ENCODE assay signal across 17 cellular contexts in the genomic region with DNA sequence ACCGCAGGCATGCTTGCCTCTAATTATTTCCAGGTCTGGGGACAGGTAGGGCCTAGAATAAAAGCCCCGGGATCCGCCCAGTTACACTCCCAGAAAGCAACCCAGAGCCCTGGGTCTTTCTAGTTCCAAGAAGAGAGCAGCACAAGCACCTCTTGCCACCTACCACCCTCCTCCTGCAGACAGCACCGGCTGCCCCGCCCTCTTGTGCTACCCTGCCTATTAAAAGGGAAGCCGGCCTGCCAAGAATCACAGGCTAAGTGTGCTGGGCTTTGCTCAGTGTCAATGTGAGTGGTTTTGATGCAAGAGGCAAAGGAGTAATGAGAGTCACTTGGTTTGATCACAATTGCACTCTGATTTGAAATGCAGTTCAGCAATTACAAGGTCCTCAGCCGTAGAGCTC.
A peak's percentile ranks its signal among the peaks of the same experiment; 100 is the strongest.
DNase-seq lines count a peak whose midpoint lies in the region; ATAC-seq and TF ChIP-seq lines count a peak whose summit lies in the region.
"Had no signal": no experiment of that assay in that cellular context is flagged by ENCODE, and none has a peak within 500 bp of the region (broad histone marks: within the 10 kb centered on the region; RNA-seq: fewer than 3 reads in every experiment).

No MANE protein-coding gene starts in this region.

- WGBS in upper lobe of left lung, 2 donors: 47 to 58% methylated on average over 5 to 7 of the region's 7 CpGs
- 61 to 68% methylated on average over 7 of the region's 7 CpGs for WGBS in lower leg skin, 2 donors

- H3K27me3 ChIP-seq in upper lobe of left lung (no peaks in the 10 kb centered on the region), tibial artery (no peaks in the 10 kb centered on the region)
- H3K27me3 ChIP-seq: ascending aorta, SJSA1 had no signal

- H3K36me3 ChIP-seq in upper lobe of left lung (no peaks in the 10 kb centered on the region), tibial artery (no peaks in the 10 kb centered on the region)
- H3K36me3 ChIP-seq: ascending aorta, SJSA1 had no signal

- H3K4me3 ChIP-seq in upper lobe of left lung: no peak overlapping the region
- H3K4me3 ChIP-seq in lower leg skin (ENCODE audit: low read depth, poor library complexity, severe bottlenecking): no peak overlapping the region
- H3K4me3 ChIP-seq in tibial artery: no peak overlapping the region
- H3K4me3 ChIP-seq: ascending aorta, SJSA1 had no signal

- TF ChIP-seq EP300 in upper lobe of left lung (IDR thresholded peaks at IDR 0.05): no peak

- H3K4me1 ChIP-seq in upper lobe of left lung (no peaks in the 10 kb centered on the region), tibial artery (no peaks in the 10 kb centered on the region)
- H3K4me1 ChIP-seq: ascending aorta, SJSA1 had no signal

- peaks cover 0 to under 1% (median 0%) of the 10 kb centered on the region in 4 donors for H3K9me3 ChIP-seq in upper lobe of left lung
- peaks cover 0 to 3% (median 0%) of the 10 kb centered on the region in 3 donors for H3K9me3 ChIP-seq in tibial artery
- H3K9me3 ChIP-seq: ascending aorta had no signal

- H3K27ac ChIP-seq in upper lobe of left lung (no peak overlapping the region), tibial artery (no peak overlapping the region)
- H3K27ac ChIP-seq: ascending aorta, SJSA1 had no signal

- intact Hi-C loops in head of caudate nucleus (cut with DNase I): no loop called here
- intact Hi-C loops in lower leg skin (cut with DNase I; ENCODE audit: low total_unique reads): no loop called here
- intact Hi-C loops in tibial artery (cut with DNase I; ENCODE audit: low total_unique reads): no loop called here

- TF ChIP-seq CTCF in upper lobe of left lung (IDR thresholded peaks at IDR 0.05) (no peak), lower leg skin (IDR thresholded peaks at IDR 0.05) (no peak), tibial artery (IDR thresholded peaks at IDR 0.05) (no peak)

- TF ChIP-seq POLR2A in upper lobe of left lung (IDR thresholded peaks at IDR 0.05): no peak
- no peak for TF ChIP-seq POLR2A in lower leg skin (IDR thresholded peaks at IDR 0.05)

- peak; percentile 68 for DNase-seq in NCI-H748 (lab: John Stamatoyannopoulos, UW; ENCODE audit: unreplicated experiment)
- DNase-seq in NCI-H748 treated with DMSO at 0.1 percent for 48 hours (lab: John Stamatoyannopoulos, UW): no peak
- DNase-seq in NCI-H2196 (lab: John Stamatoyannopoulos, UW; ENCODE audit: unreplicated experiment): peak; percentile 61
- peak in 22 of 42 donors; percentile 12 to 63 (median 38) for DNase-seq in head of caudate nucleus
- peak; percentile 20 to 86 for DNase-seq in upper lobe of left lung
- DNase-seq in lower leg skin (ENCODE audit: low spot score in 2 of 2): no peak
- no peak for DNase-seq in tibial artery
- DNase-seq: activated CD4-positive, alpha-beta T cell treated with anti-CD3 and anti-CD28 coated beads for 48 hours; activated CD8-positive, alpha-beta memory T cell treated with anti-CD3 and anti-CD28 coated beads, Interleukin-2, amount 50 U/mL, for 48 hours; activated naive CD4-positive, alpha-beta T cell; foreskin melanocyte; mesenchymal stem cell; NCI-H1930; stimulated activated naive B cell treated with anti-CD40 and anti-IgM and Interleukin-4, amounts not matched to agents 10 μg/mL and 1 μg/mL and 100 μg/mL, for 72 hours had no signal

- ATAC-seq in upper lobe of left lung (ENCODE audit: low FRiP score in 2 of 2) (peak; percentile 33 to 84), GM19467 (IDR thresholded peaks at IDR 0.05; ENCODE audit: unreplicated experiment) (no peak)
- ATAC-seq: stimulated activated naive B cell treated with anti-CD40 and anti-IgM and Interleukin-4, amounts not matched to agents 10 μg/mL and 1 μg/mL and 100 μg/mL, for 72 hours had no signal

Comparison
In these comparisons a context has a peak if more than half of its experiments do, and no peak if none do; other contexts are left out.
1. DNase-seq: peak in NCI-H748 (single experiment), NCI-H2196 (single experiment), head of caudate nucleus (22 of 42) and upper lobe of left lung (2 of 2); none in NCI-H748 treated with DMSO at 0.1 percent for 48 hours (single experiment), lower leg skin (0 of 2) and tibial artery (0 of 2).